ENCODE assay signal across 8 cellular contexts in the genomic region with DNA sequence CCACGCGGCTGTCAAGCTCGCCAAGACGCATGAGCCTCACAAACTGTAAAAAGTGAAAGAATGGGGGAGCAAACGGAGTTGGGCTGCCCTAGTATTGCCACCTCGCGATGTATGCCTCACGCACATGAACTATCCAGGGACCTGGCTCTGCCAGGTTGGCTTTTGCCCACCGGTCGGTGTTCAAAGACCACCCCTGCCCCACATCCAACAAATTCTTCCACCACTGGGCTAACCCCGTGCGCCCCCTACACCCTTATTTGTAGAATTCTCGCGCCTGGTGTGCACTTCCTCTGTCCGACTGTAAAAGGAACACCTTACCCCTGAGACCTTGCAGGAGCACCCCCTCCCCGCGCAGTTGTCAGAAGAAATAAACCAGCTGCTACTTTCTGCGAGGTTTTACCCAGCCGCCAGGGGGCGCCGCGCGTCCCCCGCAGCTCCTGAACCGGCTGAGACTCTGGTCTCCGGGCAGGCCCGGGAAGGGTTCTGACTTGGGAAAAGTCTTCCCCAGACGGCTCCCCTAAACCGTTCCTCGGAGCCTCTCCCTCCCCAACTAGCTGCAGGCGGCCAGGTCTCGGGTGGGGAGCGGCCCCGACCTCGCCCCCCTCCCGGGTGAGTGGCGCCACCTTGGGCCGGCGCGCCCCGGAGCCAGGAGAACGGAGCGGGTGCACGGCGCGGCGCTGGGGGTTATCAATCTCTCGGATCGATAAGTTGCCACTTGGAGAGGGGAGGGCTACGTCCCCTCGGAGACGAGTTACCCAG. TPM values are rescaled to one million over a fixed set of nuclear protein-coding genes. Genes with fewer than 3 reads are reported as not detected.
DNase-seq lines count a peak whose midpoint lies in the region; ATAC-seq and TF ChIP-seq lines count a peak whose summit lies in the region.

No MANE protein-coding gene starts in this region.

- no peaks in the 10 kb centered on the region for H3K9me3 Mint-ChIP-seq in T-cell

- peak overlapping the region; percentile 67 to 86 (median 78) for H3K4me3 Mint-ChIP-seq in T-cell

- CTCF ChIA-PET in T-cell (lab: Charles Lee), result interaction anchor here (0.6 to 1.2 kb wide), 5 partner anchors 11 to 1164 kb away, joined by 3 to 6 read pairs (median 4); no protein-coding TSS in a partner anchor

- peak in 2 of 4 experiments; percentile 10 to 50 for ATAC-seq in T-cell (replicated peaks in 1 of 4)
- ATAC-seq in GM18867 (IDR thresholded peaks at IDR 0.05; ENCODE audit: unreplicated experiment), result no peak
- ATAC-seq in esophagus mucosa, result no peak

- DNase-seq in DMS 273 treated with DMSO at 0.1 percent for 48 hours (lab: John Stamatoyannopoulos, UW) (peak; percentile 91), Kasumi-1 (lab: John Stamatoyannopoulos, UW) (peak; percentile 36 to 60), T-cell (peak in 25 of 34 experiments; percentile 7 to 51 (median 22)), cardiac fibroblast (ENCODE audit: low read depth in 2 of 2) (peak; percentile 69 to 77), kidney tubule cell (ENCODE audit: low spot score) (peak; percentile 58)
- DNase-seq in stimulated activated CD4-positive, alpha-beta T cell treated with anti-CD3 and anti-CD28 coated beads, Interleukin-2, amount 100 ng/mL, for 4 hours (ENCODE audit: low read depth), result peak; percentile 28

- peak; percentile 95 for TF ChIP-seq CTCF in cardiac fibroblast (IDR thresholded peaks at IDR 0.05; ENCODE audit: low read depth, low read length)

- peak overlapping the region; percentile 55 to 60 for H3K4me3 ChIP-seq in cardiac fibroblast (replicated peaks in 1 of 2; ENCODE audit: low read depth in 2 of 2, low read length in 2 of 2)

- peaks cover 21 to 28% of the 10 kb centered on the region in 2 donors for H3K27me3 Mint-ChIP-seq in T-cell

- POLR2A ChIA-PET in T-cell (lab: Charles Lee), result no interaction called here

- H3K36me3 Mint-ChIP-seq in T-cell, result no peaks in the 10 kb centered on the region

- peaks cover 6 to 16% (median 15%) of the 10 kb centered on the region in 3 donors for H3K4me1 Mint-ChIP-seq in T-cell

- H3K27ac Mint-ChIP-seq in T-cell, result no peak overlapping the region

RNA-seq across cellular contexts. Expression of a gene that starts 1.7 kb away (rescaled TPM):
- total RNA-seq in T-cell, result under 1 TPM in 2 of 5 donors, not detected in 3; 0.07 to 0.12 TPM
- total RNA-seq in esophagus mucosa, result 0.72 TPM

Comparison
In these comparisons a context has a peak if more than half of its experiments do, and no peak if none do; other contexts are left out.
1. DNase-seq: peak in every context shown above with its lines; median percentile 91 in DMS 273 treated with DMSO at 0.1 percent for 48 hours; 73 in cardiac fibroblast; 58 in kidney tubule cell; 48 in Kasumi-1; 28 in stimulated activated CD4-positive, alpha-beta T cell treated with anti-CD3 and anti-CD28 coated beads, Interleukin-2, amount 100 ng/mL, for 4 hours; 22 in T-cell.